17 cellular contexts compared by ENCODE assay signal in genomic region chr20:56716806-56717205, GRCh38.
"Had no signal": no experiment of that assay in that cellular context is flagged by ENCODE, and none has a peak within 500 bp of the region (broad histone marks: within the 10 kb centered on the region; RNA-seq: fewer than 3 reads in every experiment).

No MANE protein-coding gene starts in this region.

- H3K4me3 ChIP-seq: ovary, right lobe of liver, smooth muscle cell, suprapubic skin had no signal

- ATAC-seq: activated CD8-positive, alpha-beta T cell treated with anti-CD3 and anti-CD28 coated beads, Interleukin-2, amount 10 ng/mL, durations not matched to agents 7 days and 5 days; activated T-cell treated with anti-CD3 and anti-CD28 coated beads, Interleukin-2, amount 50 U/mL, for 72 hours; effector memory CD8-positive, alpha-beta T cell had no signal

- H3K36me3 ChIP-seq: ovary, right lobe of liver, suprapubic skin had no signal

- H3K27ac ChIP-seq: ovary, right lobe of liver, suprapubic skin had no signal

- H3K9me3 ChIP-seq: right lobe of liver, suprapubic skin had no signal

- H3K27me3 Mint-ChIP-seq: activated CD4-positive, alpha-beta T cell treated with anti-CD3 and anti-CD28 coated beads, Interleukin-2, amount 10 ng/mL, durations not matched to agents 24 days and 14 days; stimulated activated naive CD8-positive, alpha-beta T cell treated with anti-CD3 and anti-CD28 coated beads, Interleukin-15, Interleukin-2, amounts not matched to agents 100 ng/mL and 50 ng/mL, for 24 hours had no signal

- H3K9me3 Mint-ChIP-seq: activated CD4-positive, alpha-beta T cell treated with anti-CD3 and anti-CD28 coated beads, Interleukin-2, amount 10 ng/mL, durations not matched to agents 24 days and 14 days; activated T-cell treated with anti-CD3 and anti-CD28 coated beads, Interleukin-2, amount 50 U/mL, for 72 hours; effector memory CD8-positive, alpha-beta T cell; nephron; stimulated activated naive CD8-positive, alpha-beta T cell treated with anti-CD3 and anti-CD28 coated beads, Interleukin-15, Interleukin-2, amounts not matched to agents 100 ng/mL and 50 ng/mL, for 24 hours had no signal

- H3K4me1 Mint-ChIP-seq: activated CD4-positive, alpha-beta T cell treated with anti-CD3 and anti-CD28 coated beads, Interleukin-2, amount 10 ng/mL, durations not matched to agents 24 days and 14 days had no signal

- H3K27ac Mint-ChIP-seq: activated CD4-positive, alpha-beta T cell treated with anti-CD3 and anti-CD28 coated beads, Interleukin-2, amount 10 ng/mL, durations not matched to agents 24 days and 14 days; activated CD8-positive, alpha-beta T cell treated with anti-CD3 and anti-CD28 coated beads, Interleukin-2, amount 10 ng/mL, durations not matched to agents 7 days and 5 days; activated T-cell treated with anti-CD3 and anti-CD28 coated beads, Interleukin-2, amount 50 U/mL, for 72 hours; effector memory CD8-positive, alpha-beta T cell; nephron; stimulated activated naive CD8-positive, alpha-beta T cell treated with anti-CD3 and anti-CD28 coated beads, Interleukin-15, Interleukin-2, amounts not matched to agents 100 ng/mL and 50 ng/mL, for 24 hours had no signal

- DNase-seq: activated CD4-positive, alpha-beta T cell treated with anti-CD3 and anti-CD28 coated beads, Interleukin-2, amount 10 ng/mL, durations not matched to agents 24 days and 14 days; activated CD4-positive, CD25-positive, alpha-beta regulatory T cell; activated CD8-positive, alpha-beta memory T cell treated with anti-CD3 and anti-CD28 coated beads, Interleukin-2, amount 50 U/mL, for 4 hours; activated CD8-positive, alpha-beta T cell treated with anti-CD3 and anti-CD28 coated beads, Interleukin-2, amount 10 ng/mL, durations not matched to agents 7 days and 5 days; activated T-cell treated with anti-CD3 and anti-CD28 coated beads, Interleukin-2, amount 50 U/mL, for 72 hours; anterior cingulate cortex; cerebellar nuclear complex; effector memory CD8-positive, alpha-beta T cell; kidney glomerular epithelial cell; ovary; right lobe of liver; T-helper 2 cell; trophoblast cell had no signal

- H3K4me1 ChIP-seq: right lobe of liver had no signal

- H3K27me3 ChIP-seq: ovary, right lobe of liver, suprapubic skin had no signal

- H3K4me3 Mint-ChIP-seq: activated CD4-positive, alpha-beta T cell treated with anti-CD3 and anti-CD28 coated beads, Interleukin-2, amount 10 ng/mL, durations not matched to agents 24 days and 14 days; activated CD8-positive, alpha-beta T cell treated with anti-CD3 and anti-CD28 coated beads, Interleukin-2, amount 10 ng/mL, durations not matched to agents 7 days and 5 days; activated T-cell treated with anti-CD3 and anti-CD28 coated beads, Interleukin-2, amount 50 U/mL, for 72 hours; effector memory CD8-positive, alpha-beta T cell; nephron; stimulated activated naive CD8-positive, alpha-beta T cell treated with anti-CD3 and anti-CD28 coated beads, Interleukin-15, Interleukin-2, amounts not matched to agents 100 ng/mL and 50 ng/mL, for 24 hours had no signal
